Comparison of ENCODE assay signal across 10 cellular contexts in genomic region chr7:156780724-156781455, GRCh38.
A peak's percentile ranks its signal among the peaks of the same experiment; 100 is the strongest.
DNase-seq lines count a peak whose midpoint lies in the region; ATAC-seq and TF ChIP-seq lines count a peak whose summit lies in the region.
"Had no signal": no experiment of that assay in that cellular context is flagged by ENCODE, and none has a peak within 500 bp of the region (broad histone marks: within the 10 kb centered on the region; RNA-seq: fewer than 3 reads in every experiment).

No MANE protein-coding gene starts in this region.

- H3K27me3 Mint-ChIP-seq in endothelial cell (ENCODE audit: unreplicated experiment) = peaks cover 5% of the 10 kb centered on the region

- DNase-seq in GM12864 (ENCODE audit: low read depth) = peak; percentile 85
- DNase-seq in SKM-1 (lab: John Stamatoyannopoulos, UW; ENCODE audit: unreplicated experiment) = peak; percentile 2
- DNase-seq in superior temporal gyrus (ENCODE audit: extremely low spot score) = no peak
- no peak for DNase-seq in endothelial cell (ENCODE audit: low spot score)
- no peak for DNase-seq in OCI-M2 (lab: John Stamatoyannopoulos, UW; ENCODE audit: unreplicated experiment)
- no peak for DNase-seq in NCI-H526 treated with DMSO at 0.1 percent for 48 hours (lab: John Stamatoyannopoulos, UW)
- DNase-seq: left ventricle myocardium superior, NCI-H1417 had no signal

- peak; percentile 89 for ATAC-seq in GM19455 (IDR thresholded peaks at IDR 0.05; ENCODE audit: unreplicated experiment)
- peak; percentile 87 for ATAC-seq in HG03108 (IDR thresholded peaks at IDR 0.05; ENCODE audit: unreplicated experiment)
- ATAC-seq: left ventricle myocardium superior had no signal

- no peak overlapping the region for H3K27ac Mint-ChIP-seq in endothelial cell (ENCODE audit: unreplicated experiment)

- H3K9me3 Mint-ChIP-seq in endothelial cell (ENCODE audit: unreplicated experiment) = no peaks in the 10 kb centered on the region

- no peak for TF ChIP-seq CTCF in GM12864 (IDR thresholded peaks at IDR 0.05; ENCODE audit: low read depth, low read length, missing control alignments)
- no peak for TF ChIP-seq CTCF in endothelial cell (IDR thresholded peaks at IDR 0.05; ENCODE audit: unreplicated experiment)

- H3K4me3 Mint-ChIP-seq in endothelial cell (ENCODE audit: unreplicated experiment) = no peak overlapping the region

- peak overlapping the region; percentile 19; the same call in 1 of the 2 replicates for H3K4me3 ChIP-seq in GM12864 (ENCODE audit: low read depth, low read length)

- peaks cover 24% of the 10 kb centered on the region for H3K36me3 Mint-ChIP-seq in endothelial cell (ENCODE audit: low read depth, unreplicated experiment)

- peaks cover 21% of the 10 kb centered on the region for H3K4me1 Mint-ChIP-seq in endothelial cell (ENCODE audit: unreplicated experiment)

Comparison
In these comparisons a context has a peak if more than half of its experiments do, and no peak if none do; other contexts are left out.
1. DNase-seq: peak in GM12864 (single experiment) and SKM-1 (single experiment); none in superior temporal gyrus (single experiment), endothelial cell (single experiment), OCI-M2 (single experiment) and NCI-H526 treated with DMSO at 0.1 percent for 48 hours (single experiment).